ENCODE assay signal across 1 cellular context in genomic region chr3:124579641-124580040, GRCh38.
A peak's percentile ranks its signal among the peaks of the same experiment; 100 is the strongest.
TF ChIP-seq lines count a peak whose summit lies in the region.

No MANE protein-coding gene starts in this region.

TF ChIP-seq in K562, 482 proteins besides CTCF, POLR2A, EP300 and RAD21 (continued from another document and continues in another):
- TF ChIP-seq MCM7 (IDR thresholded peaks at IDR 0.05) = no peak
- no peak for TF ChIP-seq DNMT1 (IDR thresholded peaks at IDR 0.05)
- no peak for TF ChIP-seq SMAD3 (CRISPR knock-in tag; conservative IDR thresholded peaks at IDR 0.05)
- no peak for TF ChIP-seq TCF7L2 (IDR thresholded peaks at IDR 0.05; ENCODE audit: low read depth, low read length)
- TF ChIP-seq SOX6 (IDR thresholded peaks at IDR 0.05) = peak; percentile 53
- TF ChIP-seq ETV6 (IDR thresholded peaks at IDR 0.05; ENCODE audit: borderline replicate concordance in 1 of 2, low read depth in 2 of 2, low read length in 1 of 2) = no peak
- TF ChIP-seq ETV6 (CRISPR knock-in tag; IDR thresholded peaks at IDR 0.05; ENCODE audit: borderline replicate concordance) = no peak
- peak; percentile 41 to 47; a peak in 1 of 4 replicates for TF ChIP-seq FOXK2 (conservative IDR thresholded peaks at IDR 0.05 in 1 of 2, IDR thresholded peaks at IDR 0.05 in 1 of 2; ENCODE audit: low read depth in 2 of 2)
- no peak for TF ChIP-seq CBX2 (IDR thresholded peaks at IDR 0.05; ENCODE audit: insufficient read depth, low read length, poor library complexity, severe bottlenecking)
- TF ChIP-seq BDP1 (IDR thresholded peaks at IDR 0.05; ENCODE audit: insufficient read depth, insufficient read length) = no peak
- TF ChIP-seq FUS (optimal IDR thresholded peaks at IDR 0.05; ENCODE audit: low read depth, low read length) = no peak
- no peak for TF ChIP-seq E2F5 (CRISPR knock-in tag; IDR thresholded peaks at IDR 0.05)
- no peak for TF ChIP-seq ZBTB7A (IDR thresholded peaks at IDR 0.05; ENCODE audit: borderline replicate concordance, control insufficient read depth, low read depth, low read length)
- TF ChIP-seq EWSR1 (IDR thresholded peaks at IDR 0.05; ENCODE audit: borderline replicate concordance, low read depth, partially characterized antibody) = no peak
- TF ChIP-seq MXD1 (CRISPR knock-in tag; IDR thresholded peaks at IDR 0.05; ENCODE audit: borderline replicate concordance, poor library complexity, severe bottlenecking) = no peak
- TF ChIP-seq ELF1 (tag; IDR thresholded peaks at IDR 0.05) = no peak
- TF ChIP-seq GTF2A2 (tag; IDR thresholded peaks at IDR 0.05) = no peak
- TF ChIP-seq RBM39 (optimal IDR thresholded peaks at IDR 0.05; ENCODE audit: low read depth, low read length) = no peak
- peak; percentile 49 for TF ChIP-seq TCF3 (CRISPR knock-in tag; IDR thresholded peaks at IDR 0.05)
- TF ChIP-seq GTF3C2 (IDR thresholded peaks at IDR 0.05; ENCODE audit: borderline replicate concordance, extremely low read depth, insufficient read length) = no peak
- TF ChIP-seq NRF1 (conservative IDR thresholded peaks at IDR 0.05 in 1 of 2, IDR thresholded peaks at IDR 0.05 in 1 of 2) = 0 out of 4 replicates have a peak, but pooled peaks of 1 of the 2 experiments have one; percentile 25
- no peak for TF ChIP-seq ZNF830 (CRISPR knock-in tag; IDR thresholded peaks at IDR 0.05)
- TF ChIP-seq NFE2L1 (tag; IDR thresholded peaks at IDR 0.05; ENCODE audit: borderline replicate concordance, low read depth) = no peak
- TF ChIP-seq ID3 (CRISPR knock-in tag; IDR thresholded peaks at IDR 0.05) = no peak
- TF ChIP-seq ID3 (tag; IDR thresholded peaks at IDR 0.05) = no peak
- no peak for TF ChIP-seq ZNF175 (CRISPR knock-in tag; IDR thresholded peaks at IDR 0.05; ENCODE audit: low read depth)
- no peak for TF ChIP-seq TRIM28 (IDR thresholded peaks at IDR 0.05)
- no peak for TF ChIP-seq ZNF217 (CRISPR knock-in tag; IDR thresholded peaks at IDR 0.05)
- TF ChIP-seq SRF (CRISPR knock-in tag; IDR thresholded peaks at IDR 0.05) = no peak
- no peak for TF ChIP-seq KLF16 (IDR thresholded peaks at IDR 0.05)
- TF ChIP-seq SP1 (CRISPR knock-in tag; IDR thresholded peaks at IDR 0.05) = no peak
- peak; percentile 44; the same call in 1 of the 2 replicates for TF ChIP-seq MGA (IDR thresholded peaks at IDR 0.05)
- TF ChIP-seq POLR2AphosphoS5 (IDR thresholded peaks at IDR 0.05; ENCODE audit: control insufficient read depth, insufficient read depth, low read depth, low read length) = no peak
- TF ChIP-seq E2F6 (IDR thresholded peaks at IDR 0.05; ENCODE audit: borderline replicate concordance in 1 of 2, extremely low read depth in 1 of 2, insufficient read depth in 1 of 2, insufficient read length in 1 of 2, low read depth in 1 of 2, low read length in 1 of 2, poor library complexity in 1 of 2, severe bottlenecking in 1 of 2) = no peak
- TF ChIP-seq ZNF639 (CRISPR knock-in tag; conservative IDR thresholded peaks at IDR 0.05 in 1 of 2, IDR thresholded peaks at IDR 0.05 in 1 of 2) = 0 out of 4 replicates have a peak, but pooled peaks of 1 of the 2 experiments have one; percentile 26
- TF ChIP-seq CBFA2T3 (IDR thresholded peaks at IDR 0.05) = peak; percentile 62
- TF ChIP-seq ZNF212 (CRISPR knock-in tag; IDR thresholded peaks at IDR 0.05) = no peak
- no peak for TF ChIP-seq FOXO4 (CRISPR knock-in tag; IDR thresholded peaks at IDR 0.05)
- TF ChIP-seq HES1 (IDR thresholded peaks at IDR 0.05; ENCODE audit: low read depth) = no peak
- TF ChIP-seq E2F1 (CRISPR knock-in tag; IDR thresholded peaks at IDR 0.05) = no peak
